In the genomic region with DNA sequence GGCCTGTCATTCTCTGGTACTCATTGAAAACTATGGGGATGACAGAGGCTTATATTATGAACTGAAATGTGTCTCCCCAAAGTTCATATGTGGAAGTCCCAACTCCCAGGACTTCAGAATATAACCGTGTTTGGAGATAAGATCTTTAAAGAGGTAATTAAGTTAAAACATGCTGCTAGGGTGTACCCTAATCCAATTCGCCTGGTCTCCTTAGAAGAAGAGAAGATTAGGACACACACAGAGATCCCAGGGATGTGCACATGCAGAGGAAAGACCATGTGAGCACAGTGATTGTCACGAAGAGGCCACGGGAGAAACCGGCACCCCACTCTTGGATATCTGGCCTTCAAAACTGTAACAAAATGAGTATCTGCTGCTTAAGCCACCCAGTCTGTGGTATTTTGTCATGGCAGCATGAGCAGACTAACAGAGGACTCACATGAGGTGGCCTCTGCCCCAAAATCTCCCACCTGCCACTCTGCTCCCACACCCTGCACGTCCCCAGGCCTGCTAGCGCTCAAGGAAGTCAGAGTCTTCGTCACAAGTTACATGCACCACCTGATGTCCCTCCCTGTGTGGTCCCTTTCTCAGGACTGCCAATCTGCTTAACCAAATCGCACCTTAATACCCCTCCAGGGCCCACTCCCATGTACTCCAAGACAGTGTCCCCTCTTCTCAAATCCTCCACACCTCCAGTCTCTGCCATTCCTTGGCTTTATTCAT, we compare ENCODE assay signal across 9 cellular contexts. TPM values are rescaled to one million over a fixed set of nuclear protein-coding genes. Genes with fewer than 3 reads are reported as not detected.
DNase-seq lines count a peak whose midpoint lies in the region; ATAC-seq, FAIRE-seq and TF ChIP-seq lines count a peak whose summit lies in the region.
"Had no signal": no experiment of that assay in that cellular context is flagged by ENCODE, and none has a peak within 500 bp of the region (broad histone marks: within the 10 kb centered on the region; RNA-seq: fewer than 3 reads in every experiment).

No MANE protein-coding gene starts in this region.

- H3K36me3 ChIP-seq in CD8-positive, alpha-beta memory T cell (ENCODE audit: insufficient read depth, low read length) = peaks cover 92% of the 10 kb centered on the region
- peaks cover 59% of the 10 kb centered on the region for H3K36me3 ChIP-seq in skeletal muscle satellite cell (ENCODE audit: insufficient read depth, low read length)

- H3K9me3 ChIP-seq in CD8-positive, alpha-beta memory T cell (ENCODE audit: low read length) = no peaks in the 10 kb centered on the region
- H3K9me3 ChIP-seq in skeletal muscle satellite cell (replicated peaks; ENCODE audit: low read length) = no peaks in the 10 kb centered on the region

- no peaks in the 10 kb centered on the region for H3K4me1 ChIP-seq in CD8-positive, alpha-beta memory T cell (ENCODE audit: insufficient read depth, low read length)
- H3K4me1 ChIP-seq in skeletal muscle satellite cell (ENCODE audit: control insufficient read depth, insufficient read depth, low read length) = peaks cover 57% of the 10 kb centered on the region

- H3K4me1 Mint-ChIP-seq in CD8-positive, alpha-beta memory T cell = no peaks in the 10 kb centered on the region

- no peak for TF ChIP-seq POLR2A in GM12891 (IDR thresholded peaks at IDR 0.05; ENCODE audit: low read depth, low read length)

- H3K36me3 Mint-ChIP-seq in CD8-positive, alpha-beta memory T cell = peaks cover 0 to 99% (median 42%) of the 10 kb centered on the region in 3 donors

- CTCF ChIA-PET in CD8-positive, alpha-beta memory T cell (lab: Charles Lee) = interaction anchor here (0.8 to 2.3 kb wide), 4 partner anchors 8 to 45 kb away, joined by 3 to 9 read pairs (median 6); no protein-coding TSS in a partner anchor

- peak overlapping the region in 1 of 7 donors; percentile 28 for H3K4me3 Mint-ChIP-seq in CD8-positive, alpha-beta memory T cell

- no peak overlapping the region for H3K4me3 ChIP-seq in CD8-positive, alpha-beta memory T cell (ENCODE audit: low read length)
- H3K4me3 ChIP-seq in fibroblast of villous mesenchyme (ENCODE audit: low read depth, low read length) (no peak overlapping the region), skeletal muscle satellite cell (ENCODE audit: low read length) (no peak overlapping the region)

- TF ChIP-seq CTCF in fibroblast of villous mesenchyme (IDR thresholded peaks at IDR 0.05; ENCODE audit: insufficient read depth, low read depth, low read length) = no peak

- peak overlapping the region; percentile 13 for H3K9ac ChIP-seq in skeletal muscle satellite cell (ENCODE audit: low read depth, low read length)

- H3K4me2 ChIP-seq in skeletal muscle satellite cell (ENCODE audit: low read length) = peak overlapping the region; percentile 69

- POLR2A ChIA-PET in CD8-positive, alpha-beta memory T cell (lab: Charles Lee) = no interaction called here

- H3K27ac ChIP-seq in CD8-positive, alpha-beta memory T cell (ENCODE audit: low read depth, low read length) = no peak overlapping the region
- H3K27ac ChIP-seq: epithelial cell of prostate had no signal

- FAIRE-seq in GM12891 (lab: Jason Lieb, UNC) = no peak

- 0 out of 3 replicates have a peak, but pooled peaks have one; percentile 0 for ATAC-seq in SK-N-SH treated with all-trans-retinoic acid at 6 μM for 48 hours

- no peaks in the 10 kb centered on the region for H3K9me3 Mint-ChIP-seq in CD8-positive, alpha-beta memory T cell

- no peaks in the 10 kb centered on the region for H3K27me3 Mint-ChIP-seq in CD8-positive, alpha-beta memory T cell

- H3K27me3 ChIP-seq in CD8-positive, alpha-beta memory T cell (ENCODE audit: insufficient read depth, low read length, poor library complexity, severe bottlenecking) = no peaks in the 10 kb centered on the region
- no peaks in the 10 kb centered on the region for H3K27me3 ChIP-seq in skeletal muscle satellite cell (ENCODE audit: control insufficient read depth, insufficient read depth, low read length)

- peak overlapping the region in 5 of 8 donors; percentile 39 to 95 (median 82) for H3K27ac Mint-ChIP-seq in CD8-positive, alpha-beta memory T cell

- DNase-seq in CD8-positive, alpha-beta memory T cell = no peak
- DNase-seq in fibroblast of villous mesenchyme (ENCODE audit: low read depth) = peak; percentile 50
- no peak for DNase-seq in C1 segment of cervical spinal cord (lab: John Stamatoyannopoulos, UW)
- DNase-seq in GM12891 (ENCODE audit: insufficient read length, low spot score) = no peak
- no peak for DNase-seq in SW480 (ENCODE audit: low spot score)
- no peak for DNase-seq in activated CD4-positive, alpha-beta T cell treated with anti-CD3 and anti-CD28 coated beads for 4 hours

TF ChIP-seq in SK-N-SH treated with all-trans-retinoic acid at 6 μM for 48 hours, 23 proteins besides CTCF, POLR2A, EP300 and RAD21:
- no peak for TF ChIP-seq SNAI2 (CRISPR knock-in tag; IDR thresholded peaks at IDR 0.05)
- TF ChIP-seq, protein P1, sequence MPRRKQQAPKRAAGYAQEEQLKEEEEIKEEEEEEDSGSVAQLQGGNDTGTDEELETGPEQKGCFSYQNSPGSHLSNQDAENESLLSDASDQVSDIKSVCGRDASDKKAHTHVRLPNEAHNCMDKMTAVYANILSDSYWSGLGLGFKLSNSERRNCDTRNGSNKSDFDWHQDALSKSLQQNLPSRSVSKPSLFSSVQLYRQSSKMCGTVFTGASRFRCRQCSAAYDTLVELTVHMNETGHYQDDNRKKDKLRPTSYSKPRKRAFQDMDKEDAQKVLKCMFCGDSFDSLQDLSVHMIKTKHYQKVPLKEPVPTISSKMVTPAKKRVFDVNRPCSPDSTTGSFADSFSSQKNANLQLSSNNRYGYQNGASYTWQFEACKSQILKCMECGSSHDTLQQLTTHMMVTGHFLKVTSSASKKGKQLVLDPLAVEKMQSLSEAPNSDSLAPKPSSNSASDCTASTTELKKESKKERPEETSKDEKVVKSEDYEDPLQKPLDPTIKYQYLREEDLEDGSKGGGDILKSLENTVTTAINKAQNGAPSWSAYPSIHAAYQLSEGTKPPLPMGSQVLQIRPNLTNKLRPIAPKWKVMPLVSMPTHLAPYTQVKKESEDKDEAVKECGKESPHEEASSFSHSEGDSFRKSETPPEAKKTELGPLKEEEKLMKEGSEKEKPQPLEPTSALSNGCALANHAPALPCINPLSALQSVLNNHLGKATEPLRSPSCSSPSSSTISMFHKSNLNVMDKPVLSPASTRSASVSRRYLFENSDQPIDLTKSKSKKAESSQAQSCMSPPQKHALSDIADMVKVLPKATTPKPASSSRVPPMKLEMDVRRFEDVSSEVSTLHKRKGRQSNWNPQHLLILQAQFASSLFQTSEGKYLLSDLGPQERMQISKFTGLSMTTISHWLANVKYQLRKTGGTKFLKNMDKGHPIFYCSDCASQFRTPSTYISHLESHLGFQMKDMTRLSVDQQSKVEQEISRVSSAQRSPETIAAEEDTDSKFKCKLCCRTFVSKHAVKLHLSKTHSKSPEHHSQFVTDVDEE (CRISPR knock-in tag; IDR thresholded peaks at IDR 0.05) = no peak
TF ChIP-seq in SK-N-SH treated with all-trans-retinoic acid at 6 μM for 48 hours: peak in this region for 0.

TF ChIP-seq in GM12891, 5 proteins besides CTCF, POLR2A, EP300 and RAD21:
- no peak for TF ChIP-seq POLR2AphosphoS5 (IDR thresholded peaks at IDR 0.05; ENCODE audit: low read depth, low read length)
- TF ChIP-seq TAF1 (IDR thresholded peaks at IDR 0.05; ENCODE audit: low read depth, low read length) = no peak
- no peak for TF ChIP-seq SPI1 (IDR thresholded peaks at IDR 0.05; ENCODE audit: low read depth, low read length)
- no peak for TF ChIP-seq PAX5 (IDR thresholded peaks at IDR 0.05; ENCODE audit: insufficient read depth, low read length, severe bottlenecking)
- no peak for TF ChIP-seq POU2F2 (IDR thresholded peaks at IDR 0.05; ENCODE audit: low read depth, low read length)

RNA-seq across cellular contexts. Expression of gene PLAC9, which starts 26.8 kb away (rescaled TPM):
- not detected for total RNA-seq in CD8-positive, alpha-beta memory T cell
- polyA plus RNA-seq in CD8-positive, alpha-beta memory T cell = not detected
- total RNA-seq in fibroblast of villous mesenchyme = 0.43 and 0.64 TPM in 2 replicates
- 17.2 and 32.1 TPM in 2 replicates for total RNA-seq in skeletal muscle satellite cell (2012; rRNA removed)
- polyA plus RNA-seq in GM12891 (2012; ENCODE audit: low read depth, missing spikeins) = not detected

RNA-seq across cellular contexts. Expression of gene ANXA11, which starts 46.0 kb away (rescaled TPM):
- total RNA-seq in CD8-positive, alpha-beta memory T cell = 100 to 1,000 TPM; 211 to 217 TPM
- 292 TPM for polyA plus RNA-seq in CD8-positive, alpha-beta memory T cell
- total RNA-seq in fibroblast of villous mesenchyme = 79.9 and 85.0 TPM in 2 replicates
- total RNA-seq in skeletal muscle satellite cell (2012; rRNA removed) = 55.3 and 86.7 TPM in 2 replicates
- polyA plus RNA-seq in GM12891 (2012; ENCODE audit: low read depth, missing spikeins) = 183 TPM
